31 cellular contexts compared by ENCODE assay signal in the genomic region with DNA sequence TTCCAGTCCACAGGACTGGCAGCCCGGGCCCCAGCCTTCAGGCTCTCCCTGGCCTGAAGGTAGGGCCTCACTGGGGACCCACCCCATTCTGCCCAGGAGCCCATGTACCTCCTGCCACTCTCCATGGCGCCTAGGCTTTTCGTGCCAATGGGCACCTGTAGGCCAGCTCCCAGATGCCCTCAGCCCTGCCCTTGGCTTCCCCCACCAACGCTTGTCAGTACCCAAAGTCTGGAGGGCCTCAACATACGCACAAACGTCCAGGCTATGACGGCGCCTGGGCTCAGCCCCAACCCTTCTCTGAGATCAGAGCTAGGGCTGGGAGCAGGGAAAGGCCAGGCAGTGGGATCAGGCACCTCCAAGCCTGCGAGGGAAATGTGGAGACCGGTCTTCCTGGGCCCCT.
"Had no signal": no experiment of that assay in that cellular context is flagged by ENCODE, and none has a peak within 500 bp of the region (broad histone marks: within the 10 kb centered on the region; RNA-seq: fewer than 3 reads in every experiment).

No MANE protein-coding gene starts in this region.

- H3K36me3 ChIP-seq: brain microvascular endothelial cell, Peyer's patch, SJSA1 had no signal

- H3K27ac ChIP-seq: brain microvascular endothelial cell, Peyer's patch, SJSA1 had no signal

- ATAC-seq: activated CD4-positive, alpha-beta T cell treated with anti-CD3 and anti-CD28 coated beads for 36 hours; activated CD8-positive, alpha-beta T cell treated with anti-CD3 and anti-CD28 coated beads, Interleukin-2, amount 10 ng/mL, durations not matched to agents 7 days and 5 days; K562; PC-3 had no signal

- H3K9me3 Mint-ChIP-seq: activated CD4-positive, alpha-beta T cell treated with anti-CD3 and anti-CD28 coated beads, Interleukin-2, amount 10 ng/mL, durations not matched to agents 7 days and 5 days; activated T-helper 1 cell treated with anti-CD3 and anti-CD28 coated beads, Interleukin-12 subunit alpha, Interleukin-12 subunit beta, Interleukin-2, Interleukin-4 antibody, amounts not matched to agents 30 ng/mL and 10 ng/mL and 1 ng/mL, durations not matched to agents 14 hours and 24 hours and 36 hours; T-helper 1 cell treated with Interleukin-12 subunit alpha and Interleukin-12 subunit beta and Interleukin-4 antibody, amounts not matched to agents 30 μg/mL and 1 μg/mL, for 36 hours; T-helper 2 cell treated with Interferon-gamma antibody and Interleukin-4, amounts not matched to agents 5 μg/mL and 100 μg/mL, for 36 hours had no signal

- H3K4me3 ChIP-seq: K562, Peyer's patch, SJSA1 had no signal

- DNase-seq: activated CD4-positive, alpha-beta T cell treated with anti-CD3 and anti-CD28 coated beads for 36 hours; activated CD4-positive, alpha-beta T cell treated with anti-CD3 and anti-CD28 coated beads, Interleukin-2, amount 10 ng/mL, durations not matched to agents 7 days and 5 days; activated CD4-positive, alpha-beta T cell treated with anti-CD3 and anti-CD28 coated beads, Interleukin-2, amount 50 U/mL, for 48 hours; activated CD8-positive, alpha-beta T cell treated with anti-CD3 and anti-CD28 coated beads, Interleukin-2, amount 10 ng/mL, durations not matched to agents 7 days and 5 days; activated gamma-delta T cell treated with Interleukin-2 at 50 U/mL for 16 hours; activated naive CD4-positive, alpha-beta T cell treated with anti-CD3 and anti-CD28 coated beads, Interleukin-2, amount 10 ng/mL, durations not matched to agents 7 days and 5 days; activated naive CD8-positive, alpha-beta T cell treated with anti-CD3 and anti-CD28 coated beads, Interleukin-2, amount 50 U/mL, for 24 hours; activated T-cell treated with anti-CD3 and anti-CD28 coated beads, Interleukin-2, amount 50 U/mL, for 4 hours; anterior cingulate cortex; brain microvascular endothelial cell; NCI-H1048; NCI-H1105 treated with DMSO at 0.1 percent for 48 hours; NCI-H1436; NCI-H1694; NCI-H2029; NCI-H510A; NCI-H526; NCI-H748 treated with DMSO at 0.1 percent for 48 hours; NK-92 treated with Interleukin-12 subunit alpha and Interleukin-12 subunit beta, amount 100 ng/mL, for 24 hours; PC-3; Peyer's patch; RPMI8226; SHP77 treated with DMSO at 0.1 percent for 48 hours; SK-N-SH had no signal

- H3K36me3 Mint-ChIP-seq: activated naive CD4-positive, alpha-beta T cell treated with anti-CD3 and anti-CD28 coated beads, Interleukin-2, amount 10 ng/mL, durations not matched to agents 7 days and 5 days; activated naive CD8-positive, alpha-beta T cell had no signal

- H3K27ac Mint-ChIP-seq: activated CD4-positive, alpha-beta T cell treated with anti-CD3 and anti-CD28 coated beads for 36 hours; activated CD4-positive, alpha-beta T cell treated with anti-CD3 and anti-CD28 coated beads, Interleukin-2, amount 10 ng/mL, durations not matched to agents 7 days and 5 days; activated CD8-positive, alpha-beta T cell treated with anti-CD3 and anti-CD28 coated beads, Interleukin-2, amount 10 ng/mL, durations not matched to agents 7 days and 5 days; activated naive CD4-positive, alpha-beta T cell treated with anti-CD3 and anti-CD28 coated beads, Interleukin-2, amount 10 ng/mL, durations not matched to agents 7 days and 5 days; activated naive CD8-positive, alpha-beta T cell; activated naive CD8-positive, alpha-beta T cell treated with anti-CD3 and anti-CD28 coated beads, Interleukin-2, amount 50 U/mL, for 24 hours; activated T-helper 1 cell treated with anti-CD3 and anti-CD28 coated beads, Interleukin-12 subunit alpha, Interleukin-12 subunit beta, Interleukin-2, Interleukin-4 antibody, amounts not matched to agents 30 ng/mL and 10 ng/mL and 1 ng/mL, durations not matched to agents 14 hours and 24 hours and 36 hours; T-helper 1 cell treated with Interleukin-12 subunit alpha and Interleukin-12 subunit beta and Interleukin-4 antibody, amounts not matched to agents 30 μg/mL and 1 μg/mL, for 36 hours; T-helper 2 cell treated with Interferon-gamma antibody and Interleukin-4, amounts not matched to agents 5 μg/mL and 100 μg/mL, for 36 hours had no signal

- H3K9ac ChIP-seq: SK-N-SH had no signal

- H3K27me3 Mint-ChIP-seq: activated CD4-positive, alpha-beta T cell treated with anti-CD3 and anti-CD28 coated beads for 36 hours; activated CD4-positive, alpha-beta T cell treated with anti-CD3 and anti-CD28 coated beads, Interleukin-2, amount 10 ng/mL, durations not matched to agents 7 days and 5 days; activated naive CD4-positive, alpha-beta T cell treated with anti-CD3 and anti-CD28 coated beads, Interleukin-2, amount 10 ng/mL, durations not matched to agents 7 days and 5 days; activated naive CD8-positive, alpha-beta T cell; activated naive CD8-positive, alpha-beta T cell treated with anti-CD3 and anti-CD28 coated beads, Interleukin-2, amount 50 U/mL, for 24 hours had no signal

- FAIRE-seq: K562, TTC549 had no signal

- H3K9me3 ChIP-seq: Peyer's patch, SJSA1, SK-N-SH had no signal

- H3K4me2 ChIP-seq: SK-N-SH had no signal

- H3K4me3 Mint-ChIP-seq: activated CD4-positive, alpha-beta T cell treated with anti-CD3 and anti-CD28 coated beads for 36 hours; activated CD4-positive, alpha-beta T cell treated with anti-CD3 and anti-CD28 coated beads, Interleukin-2, amount 10 ng/mL, durations not matched to agents 7 days and 5 days; activated CD8-positive, alpha-beta T cell treated with anti-CD3 and anti-CD28 coated beads, Interleukin-2, amount 10 ng/mL, durations not matched to agents 7 days and 5 days; activated naive CD4-positive, alpha-beta T cell treated with anti-CD3 and anti-CD28 coated beads, Interleukin-2, amount 10 ng/mL, durations not matched to agents 7 days and 5 days; activated naive CD8-positive, alpha-beta T cell; activated naive CD8-positive, alpha-beta T cell treated with anti-CD3 and anti-CD28 coated beads, Interleukin-2, amount 50 U/mL, for 24 hours; activated T-cell treated with anti-CD3 and anti-CD28 coated beads, Interleukin-2, amount 50 U/mL, for 4 hours; activated T-helper 1 cell treated with anti-CD3 and anti-CD28 coated beads, Interleukin-12 subunit alpha, Interleukin-12 subunit beta, Interleukin-2, Interleukin-4 antibody, amounts not matched to agents 30 ng/mL and 10 ng/mL and 1 ng/mL, durations not matched to agents 14 hours and 24 hours and 36 hours; T-helper 1 cell treated with Interleukin-12 subunit alpha and Interleukin-12 subunit beta and Interleukin-4 antibody, amounts not matched to agents 30 μg/mL and 1 μg/mL, for 36 hours; T-helper 2 cell treated with Interferon-gamma antibody and Interleukin-4, amounts not matched to agents 5 μg/mL and 100 μg/mL, for 36 hours had no signal

- H3K27me3 ChIP-seq: brain microvascular endothelial cell, Peyer's patch, SJSA1 had no signal

- H3K4me1 ChIP-seq: Peyer's patch, SJSA1 had no signal

- H3K4me1 Mint-ChIP-seq: activated CD4-positive, alpha-beta T cell treated with anti-CD3 and anti-CD28 coated beads for 36 hours; activated CD4-positive, alpha-beta T cell treated with anti-CD3 and anti-CD28 coated beads, Interleukin-2, amount 10 ng/mL, durations not matched to agents 7 days and 5 days; activated naive CD4-positive, alpha-beta T cell treated with anti-CD3 and anti-CD28 coated beads, Interleukin-2, amount 10 ng/mL, durations not matched to agents 7 days and 5 days; activated naive CD8-positive, alpha-beta T cell treated with anti-CD3 and anti-CD28 coated beads, Interleukin-2, amount 50 U/mL, for 24 hours had no signal
